ENCODE assay signal across 26 cellular contexts in genomic region chr1:78255378-78255777, GRCh38.
DNase-seq lines count a peak whose midpoint lies in the region; ATAC-seq and TF ChIP-seq lines count a peak whose summit lies in the region.
"Had no signal": no experiment of that assay in that cellular context is flagged by ENCODE, and none has a peak within 500 bp of the region (broad histone marks: within the 10 kb centered on the region; RNA-seq: fewer than 3 reads in every experiment).

No MANE protein-coding gene starts in this region.

- DNase-seq in Right ventricle myocardium inferior (ENCODE audit: missing footprints) (no peak), right atrium auricular region (ENCODE audit: low spot score) (no peak), adipocyte (ENCODE audit: low read depth) (no peak), left ventricle myocardium superior (no peak), aorta (no peak), caudate nucleus (lab: John Stamatoyannopoulos, UW) (no peak), ovary (no peak)
- DNase-seq: activated CD4-positive, alpha-beta T cell treated with anti-CD3 and anti-CD28 coated beads for 36 hours; activated CD8-positive, alpha-beta memory T cell treated with anti-CD3 and anti-CD28 coated beads for 24 hours; activated gamma-delta T cell; activated T-cell treated with anti-CD3 and anti-CD28 coated beads, Interleukin-2, amount 50 U/mL, for 24 hours; brain microvascular endothelial cell; CD4-positive, alpha-beta T cell; effector CD4-positive, alpha-beta T cell; Karpas-422; NCI-H1930; NCI-H2227 treated with DMSO at 0.1 percent for 48 hours; NCI-H748 treated with DMSO at 0.1 percent for 48 hours; stimulated activated naive CD4-positive, alpha-beta T cell treated with Interleukin-2 at 50 U/mL for 16 hours; testis had no signal

- intact Hi-C loops in Right ventricle myocardium inferior (cut with DNase I) (no loop called here), left ventricle myocardium superior (cut with micrococcal nuclease) (no loop called here), aorta (cut with DNase I) (no loop called here), ovary (cut with DNase I) (no loop called here)

- no peak for TF ChIP-seq POLR2A in ovary (IDR thresholded peaks at IDR 0.05)

- TF ChIP-seq EP300 in ovary (IDR thresholded peaks at IDR 0.05), result no peak

- H3K9ac ChIP-seq in adipocyte (ENCODE audit: low read length), result no peak overlapping the region
- H3K9ac ChIP-seq: neural progenitor cell had no signal

- no peak overlapping the region for H3K4me3 ChIP-seq in right atrium auricular region
- H3K4me3 ChIP-seq in adipocyte (ENCODE audit: low read length), result peak overlapping the region; percentile 0
- no peak overlapping the region for H3K4me3 ChIP-seq in aorta (ENCODE audit: low read length in 2 of 2)
- H3K4me3 ChIP-seq in ovary, result no peak overlapping the region
- H3K4me3 ChIP-seq: GM12878, neural progenitor cell, testis had no signal

- H3K36me3 ChIP-seq in right atrium auricular region (no peaks in the 10 kb centered on the region), adipocyte (ENCODE audit: control insufficient read depth, insufficient read depth, low read length, severe bottlenecking) (no peaks in the 10 kb centered on the region), aorta (ENCODE audit: control insufficient read depth in 1 of 2, insufficient read depth in 2 of 2, low read length in 1 of 2) (no peaks in the 10 kb centered on the region), ovary (no peaks in the 10 kb centered on the region)
- H3K36me3 ChIP-seq: brain microvascular endothelial cell, neural progenitor cell had no signal

- no peaks in the 10 kb centered on the region for H3K9me3 ChIP-seq in right atrium auricular region
- H3K9me3 ChIP-seq in adipocyte (ENCODE audit: control insufficient read depth, low read length), result peaks cover 21% of the 10 kb centered on the region
- no peaks in the 10 kb centered on the region for H3K9me3 ChIP-seq in aorta (ENCODE audit: control insufficient read depth, low read length)
- H3K9me3 ChIP-seq in ovary, result no peaks in the 10 kb centered on the region
- H3K9me3 ChIP-seq: testis had no signal

- no peak for TF ChIP-seq CTCF in right atrium auricular region (IDR thresholded peaks at IDR 0.05)
- TF ChIP-seq CTCF in ovary (IDR thresholded peaks at IDR 0.05), result no peak

- no peaks in the 10 kb centered on the region for H3K4me1 ChIP-seq in right atrium auricular region
- H3K4me1 ChIP-seq in adipocyte (ENCODE audit: control insufficient read depth, insufficient read depth, low read length), result peaks cover 25% of the 10 kb centered on the region
- no peaks in the 10 kb centered on the region for H3K4me1 ChIP-seq in aorta (ENCODE audit: control insufficient read depth in 1 of 2, insufficient read depth in 2 of 2, low read length in 2 of 2)
- peaks cover 1% of the 10 kb centered on the region for H3K4me1 ChIP-seq in ovary (ENCODE audit: insufficient read depth)
- H3K4me1 ChIP-seq: neural progenitor cell, testis had no signal

- H3K27ac ChIP-seq in right atrium auricular region (peak overlapping the region in 1 of 2 donors; percentile 43), aorta (ENCODE audit: low read depth in 1 of 2, low read length in 2 of 2) (no peak overlapping the region), caudate nucleus (ENCODE audit: low read depth, low read length) (no peak overlapping the region), ovary (no peak overlapping the region)
- H3K27ac ChIP-seq: 22Rv1, brain microvascular endothelial cell, HL-60, neural progenitor cell, testis had no signal

- ATAC-seq in Right ventricle myocardium inferior (peak; percentile 39), left ventricle myocardium superior (peak; percentile 41), aorta (ENCODE audit: low FRiP score) (peak; percentile 19), GM21360 (IDR thresholded peaks at IDR 0.05; ENCODE audit: unreplicated experiment) (no peak)
- ATAC-seq: activated CD4-positive, alpha-beta T cell treated with anti-CD3 and anti-CD28 coated beads for 36 hours; GM12878; SK-N-SH treated with all-trans-retinoic acid at 6 μM for 48 hours had no signal

- 68 to 78% methylated on average over 2 of the region's 2 CpGs for WGBS in aorta, 2 donors
- 35 to 55% (median 50%) methylated on average over 2 of the region's 2 CpGs for WGBS in ovary, 3 donors

- H3K27me3 ChIP-seq in right atrium auricular region, result no peaks in the 10 kb centered on the region
- peaks cover 7% of the 10 kb centered on the region for H3K27me3 ChIP-seq in adipocyte (replicated peaks; ENCODE audit: control insufficient read depth, insufficient read depth, low read length)
- H3K27me3 ChIP-seq in aorta (ENCODE audit: control insufficient read depth in 1 of 2, insufficient read depth in 2 of 2, low read length in 1 of 2), result no peaks in the 10 kb centered on the region
- H3K27me3 ChIP-seq in ovary, result no peaks in the 10 kb centered on the region
- H3K27me3 ChIP-seq: brain microvascular endothelial cell, testis had no signal
